Comparison of ENCODE assay signal across 8 cellular contexts in the genomic region with DNA sequence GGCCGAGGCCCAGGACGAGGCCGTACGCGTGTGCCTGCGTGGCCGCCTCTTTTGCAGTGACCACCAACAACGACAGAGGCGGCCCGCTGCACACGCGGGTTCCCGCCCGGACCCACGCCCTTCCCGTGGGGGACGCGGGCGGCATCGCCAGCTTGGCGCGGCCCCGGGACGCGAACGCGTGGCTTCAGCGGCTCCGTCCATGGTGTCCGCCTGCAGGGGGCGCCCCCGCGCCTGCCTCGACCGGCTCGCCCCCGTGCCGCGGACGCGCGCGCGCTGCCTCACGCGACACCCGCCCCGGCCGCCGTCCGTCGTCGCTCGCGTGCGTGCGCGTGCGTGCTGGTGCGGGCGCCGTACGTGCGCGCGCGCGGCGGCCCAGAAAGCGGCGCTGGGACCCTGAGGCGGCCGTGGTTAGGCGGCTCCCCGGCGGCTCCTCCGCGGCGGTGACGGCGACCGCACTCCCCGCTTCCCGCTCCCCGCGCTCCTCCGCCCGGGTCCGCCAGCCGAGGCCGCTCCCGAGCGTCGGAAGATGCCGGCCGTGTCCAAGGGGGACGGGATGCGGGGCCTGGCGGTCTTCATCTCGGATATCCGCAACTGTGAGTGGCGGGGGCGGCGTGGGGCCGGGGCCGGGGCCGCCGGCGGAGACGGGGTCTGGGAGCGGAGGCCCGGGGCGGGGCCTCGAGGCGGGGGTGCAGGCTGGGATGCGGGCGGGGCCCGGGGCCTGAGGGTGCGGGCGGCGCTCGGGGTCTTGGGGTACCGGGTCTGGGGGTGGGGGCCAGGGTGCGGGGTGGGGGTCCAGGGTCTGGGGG. TPM values are rescaled to one million over a fixed set of nuclear protein-coding genes. Genes with fewer than 3 reads are reported as not detected.
DNase-seq lines count a peak whose midpoint lies in the region; ATAC-seq lines count a peak whose summit lies in the region.

A gene (plus strand): TSS at position 375 of the 806 bp plus-strand sequence. CDS start 152 bp downstream, at position 527.

- peak within 1 kb of the TSS; percentile 78 for H2BK15ac ChIP-seq in neuronal stem cell (ENCODE audit: low read length)

- peak within 1 kb of the TSS; percentile 85 for H3K9ac ChIP-seq in neuronal stem cell (ENCODE audit: low read depth, low read length, poor library complexity)
- peak within 1 kb of the TSS; percentile 30 to 86 (median 74) for H3K9ac ChIP-seq in subcutaneous abdominal adipose tissue (ENCODE audit: low read length in 5 of 5)

- H3K23ac ChIP-seq in neuronal stem cell (ENCODE audit: low read depth, low read length, poor library complexity), result peak within 1 kb of the TSS; percentile 75

- H4K91ac ChIP-seq in neuronal stem cell (ENCODE audit: low read depth, low read length, poor library complexity), result peak within 1 kb of the TSS; percentile 73

- peak within 1 kb of the TSS; percentile 48 for H2BK120ac ChIP-seq in neuronal stem cell (ENCODE audit: low read depth, low read length)

- H3K27ac ChIP-seq in SJSA1, result peak within 1 kb of the TSS; percentile 74
- peak within 1 kb of the TSS; percentile 67 for H3K27ac ChIP-seq in neuronal stem cell (replicated peaks; ENCODE audit: low read length)
- H3K27ac ChIP-seq in subcutaneous abdominal adipose tissue (ENCODE audit: low read depth, low read length), result peak within 1 kb of the TSS; percentile 54

- DNase-seq in DMS79 (lab: John Stamatoyannopoulos, UW) (peak; percentile 23), KG1 (lab: John Stamatoyannopoulos, UW) (peak; percentile 74), SJSA1 (ENCODE audit: low read depth in 1 of 2, low spot score in 2 of 2) (peak; percentile 57 to 70), foreskin melanocyte (peak; percentile 76), neuronal stem cell (ENCODE audit: low spot score) (peak; percentile 90)
- DNase-seq in activated gamma-delta T cell treated with anti-CD3 and anti-CD28 coated beads, Interleukin-2, amount 50 U/mL, for 16 hours (ENCODE audit: low read depth), result peak; percentile 87

- peak within 1 kb of the TSS; percentile 93 for H2AFZ ChIP-seq in neuronal stem cell (ENCODE audit: low read length)

- ATAC-seq in GM21619 (IDR thresholded peaks at IDR 0.05; ENCODE audit: unreplicated experiment), result peak; percentile 53

- peak within 1 kb of the TSS; percentile 94 for H2AK5ac ChIP-seq in neuronal stem cell (ENCODE audit: low read depth, low read length)

- H3K79me1 ChIP-seq in neuronal stem cell (ENCODE audit: low read depth, low read length), result peaks cover 2% of the 10 kb centered on the region

- H3K4me3 ChIP-seq in SJSA1, result peak within 1 kb of the TSS; percentile 86
- H3K4me3 ChIP-seq in neuronal stem cell (ENCODE audit: low read length in 2 of 2), result peak within 1 kb of the TSS; percentile 58 to 96
- peak within 1 kb of the TSS; percentile 74 to 87 (median 77) for H3K4me3 ChIP-seq in subcutaneous abdominal adipose tissue (ENCODE audit: low read depth in 1 of 5, low read length in 5 of 5)

- H3K14ac ChIP-seq in neuronal stem cell (ENCODE audit: low read length), result no peak within 1 kb of the TSS

- no CpG with 5 or more reads among the region's 124 CpGs for WGBS in neuronal stem cell (ENCODE audit: extremely low coverage in 2 of 2, insufficient read length in 2 of 2, insufficient replicate concordance in 1 of 2), 2 donors

- no peaks in the 10 kb centered on the region for H3K9me3 ChIP-seq in SJSA1 (replicated peaks)
- no peaks in the 10 kb centered on the region for H3K9me3 ChIP-seq in neuronal stem cell (replicated peaks in 1 of 2; ENCODE audit: control insufficient read depth in 2 of 2, insufficient read depth in 1 of 2, low read depth in 1 of 2, low read length in 2 of 2)
- no peaks in the 10 kb centered on the region for H3K9me3 ChIP-seq in subcutaneous abdominal adipose tissue (ENCODE audit: control insufficient read depth in 5 of 5, low read length in 5 of 5)

- H2BK5ac ChIP-seq in neuronal stem cell (ENCODE audit: low read length), result no peak within 1 kb of the TSS

- peak within 1 kb of the TSS; percentile 70 for H4K8ac ChIP-seq in neuronal stem cell (ENCODE audit: low read depth, low read length)

- H3K4me2 ChIP-seq in neuronal stem cell (ENCODE audit: insufficient read depth, low read length, poor library complexity, severe bottlenecking), result peak within 1 kb of the TSS; percentile 84

- H3K4ac ChIP-seq in neuronal stem cell (ENCODE audit: low read length), result peak within 1 kb of the TSS; percentile 28

- H3K27me3 ChIP-seq in SJSA1 (replicated peaks) (no peaks in the 10 kb centered on the region), neuronal stem cell (ENCODE audit: control insufficient read depth in 3 of 3, insufficient read depth in 3 of 3, low read depth in 1 of 3, low read length in 3 of 3) (no peaks in the 10 kb centered on the region), subcutaneous abdominal adipose tissue (ENCODE audit: control insufficient read depth in 5 of 5, insufficient read depth in 4 of 5, low read length in 5 of 5) (no peaks in the 10 kb centered on the region)

- H3K36me3 ChIP-seq in SJSA1 (no peaks in the 10 kb centered on the region), neuronal stem cell (replicated peaks in 1 of 2; ENCODE audit: control insufficient read depth in 2 of 2, insufficient read depth in 2 of 2, low read length in 2 of 2) (peaks cover 4 to 31% of the 10 kb centered on the region in 2 donors), subcutaneous abdominal adipose tissue (ENCODE audit: control insufficient read depth in 5 of 5, insufficient read depth in 5 of 5, low read length in 5 of 5) (peaks cover 0 to 17% (median 3%) of the 10 kb centered on the region in 5 donors)

- peak within 1 kb of the TSS; percentile 99 for H2BK12ac ChIP-seq in neuronal stem cell (ENCODE audit: low read length)

- H3K4me1 ChIP-seq in SJSA1 (replicated peaks) (peaks cover 3% of the 10 kb centered on the region; the same call in 1 of the 2 replicates), neuronal stem cell (ENCODE audit: control insufficient read depth in 2 of 2, insufficient read depth in 1 of 2, low read depth in 1 of 2, low read length in 2 of 2) (peaks cover 3 to 13% of the 10 kb centered on the region in 2 donors), subcutaneous abdominal adipose tissue (ENCODE audit: control insufficient read depth in 5 of 5, insufficient read depth in 5 of 5, low read length in 5 of 5) (peaks cover 2 to 50% (median 47%) of the 10 kb centered on the region in 5 donors)

- peak within 1 kb of the TSS; percentile 97 for H3K18ac ChIP-seq in neuronal stem cell (ENCODE audit: low read length)

RNA-seq across cellular contexts. Expression of the gene that starts here (rescaled TPM):
- total RNA-seq in SJSA1 (2014; rRNA removed; shearing (Covaris generic)), result 15.6 and 17.7 TPM in 2 replicates
- polyA plus RNA-seq in neuronal stem cell (2013, experiment 1 of 2), result 49.2 TPM
- 52.4 TPM for polyA plus RNA-seq in neuronal stem cell (2013, experiment 2 of 2)

Comparison
In these comparisons a context has a peak if more than half of its experiments do, and no peak if none do; other contexts are left out.
1. Peak in every context shown above with its lines: DNase-seq, ATAC-seq, H3K4me3 ChIP-seq and H3K27ac ChIP-seq.
2. DNase-seq: peak in every context shown above with its lines; median percentile 90 in neuronal stem cell; 87 in activated gamma-delta T cell treated with anti-CD3 and anti-CD28 coated beads, Interleukin-2, amount 50 U/mL, for 16 hours; 76 in foreskin melanocyte; 74 in KG1; 64 in SJSA1; 23 in DMS79.